Comparison of ENCODE assay signal across 8 cellular contexts in genomic region chr10:93702278-93703001, GRCh38. TPM values are rescaled to one million over a fixed set of nuclear protein-coding genes. Genes with fewer than 3 reads are reported as not detected.
DNase-seq lines count a peak whose midpoint lies in the region; ATAC-seq, FAIRE-seq and TF ChIP-seq lines count a peak whose summit lies in the region.

A gene with protein sequence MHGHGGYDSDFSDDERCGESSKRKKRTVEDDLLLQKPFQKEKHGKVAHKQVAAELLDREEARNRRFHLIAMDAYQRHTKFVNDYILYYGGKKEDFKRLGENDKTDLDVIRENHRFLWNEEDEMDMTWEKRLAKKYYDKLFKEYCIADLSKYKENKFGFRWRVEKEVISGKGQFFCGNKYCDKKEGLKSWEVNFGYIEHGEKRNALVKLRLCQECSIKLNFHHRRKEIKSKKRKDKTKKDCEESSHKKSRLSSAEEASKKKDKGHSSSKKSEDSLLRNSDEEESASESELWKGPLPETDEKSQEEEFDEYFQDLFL (minus strand): TSS chr10:93702592. CDS start chr10:93700106, 2,486 bp downstream.

- H3K4me3 ChIP-seq in BLaER1 treated with 17β-estradiol and CSF1 and Interleukin-3, amounts not matched to agents 10 nM and 100 nM = peak within 1 kb of the TSS; percentile 59 to 81 (median 70)
- H3K4me3 ChIP-seq in left lung = peak within 1 kb of the TSS; percentile 55 to 61

- peaks cover 9 to 28% (median 21%) of the 10 kb centered on the region in 10 experiments for H3K4me1 ChIP-seq in BLaER1 treated with 17β-estradiol and CSF1 and Interleukin-3, amounts not matched to agents 10 nM and 100 nM
- H3K4me1 ChIP-seq in left lung = peaks cover 0 to 13% of the 10 kb centered on the region in 2 donors

- H3K27me3 ChIP-seq in BLaER1 treated with 17β-estradiol and CSF1 and Interleukin-3, amounts not matched to agents 10 nM and 100 nM = no peaks in the 10 kb centered on the region
- H3K27me3 ChIP-seq in left lung = no peaks in the 10 kb centered on the region

- ATAC-seq in HG03442 (IDR thresholded peaks at IDR 0.05; ENCODE audit: unreplicated experiment) (peak; percentile 80), left lung (peak; percentile 99)

- H3K9ac ChIP-seq in BLaER1 treated with 17β-estradiol and CSF1 and Interleukin-3, amounts not matched to agents 10 nM and 100 nM = peak within 1 kb of the TSS; percentile 75 to 86 (median 83)

- intact Hi-C loops in activated CD4-positive, alpha-beta T cell treated with anti-CD3 and anti-CD28 coated beads, Interleukin-2, amount 10 ng/mL, durations not matched to agents 24 days and 14 days (cut with micrococcal nuclease) = loop anchor here (1.0 to 10.0 kb wide), 5 partner anchors 112 to 854 kb away; partner anchors contain the start of genes CEP55, EXOC6 and HELLS
- intact Hi-C loops in left lung (cut with DNase I) = no loop called here

- peak; percentile 29 to 38 for TF ChIP-seq CTCF in left lung (IDR thresholded peaks at IDR 0.05)

- no peaks in the 10 kb centered on the region for H3K27me3 Mint-ChIP-seq in activated CD4-positive, alpha-beta T cell treated with anti-CD3 and anti-CD28 coated beads, Interleukin-2, amount 10 ng/mL, durations not matched to agents 24 days and 14 days

- no peaks in the 10 kb centered on the region for H4K20me1 ChIP-seq in BLaER1 treated with 17β-estradiol and CSF1 and Interleukin-3, amounts not matched to agents 10 nM and 100 nM

- peaks cover 10% of the 10 kb centered on the region for H3K4me1 Mint-ChIP-seq in activated CD4-positive, alpha-beta T cell treated with anti-CD3 and anti-CD28 coated beads, Interleukin-2, amount 10 ng/mL, durations not matched to agents 24 days and 14 days

- no peak within 1 kb of the TSS for H3K27ac Mint-ChIP-seq in activated CD4-positive, alpha-beta T cell treated with anti-CD3 and anti-CD28 coated beads, Interleukin-2, amount 10 ng/mL, durations not matched to agents 24 days and 14 days

- FAIRE-seq in GM19239 (lab: Jason Lieb, UNC) = peak; percentile 90

- no peak within 1 kb of the TSS for H3K4me3 Mint-ChIP-seq in activated CD4-positive, alpha-beta T cell treated with anti-CD3 and anti-CD28 coated beads, Interleukin-2, amount 10 ng/mL, durations not matched to agents 24 days and 14 days

- H3K9me3 Mint-ChIP-seq in activated CD4-positive, alpha-beta T cell treated with anti-CD3 and anti-CD28 coated beads, Interleukin-2, amount 10 ng/mL, durations not matched to agents 24 days and 14 days = no peaks in the 10 kb centered on the region

- H3K36me3 ChIP-seq in BLaER1 treated with 17β-estradiol and CSF1 and Interleukin-3, amounts not matched to agents 10 nM and 100 nM = peaks cover 7 to 25% (median 14%) of the 10 kb centered on the region in 11 experiments; a peak in 18 of 22 replicates
- H3K36me3 ChIP-seq in left lung = peaks cover 4 to 24% of the 10 kb centered on the region in 2 donors

- peak within 1 kb of the TSS; percentile 78 to 89 (median 85) for H3K4me2 ChIP-seq in BLaER1 treated with 17β-estradiol and CSF1 and Interleukin-3, amounts not matched to agents 10 nM and 100 nM

- peak within 1 kb of the TSS; percentile 49 to 87 (median 79) for H3K27ac ChIP-seq in BLaER1 treated with 17β-estradiol and CSF1 and Interleukin-3, amounts not matched to agents 10 nM and 100 nM
- H3K27ac ChIP-seq in left lung = peak within 1 kb of the TSS; percentile 83 to 87

- no peaks in the 10 kb centered on the region for H3K9me3 ChIP-seq in BLaER1 treated with 17β-estradiol and CSF1 and Interleukin-3, amounts not matched to agents 10 nM and 100 nM (replicated peaks in 1 of 11)
- H3K9me3 ChIP-seq in left lung = no peaks in the 10 kb centered on the region

- H3K36me3 Mint-ChIP-seq in activated CD4-positive, alpha-beta T cell treated with anti-CD3 and anti-CD28 coated beads, Interleukin-2, amount 10 ng/mL, durations not matched to agents 24 days and 14 days (ENCODE audit: low read depth) = peaks cover 10% of the 10 kb centered on the region

- DNase-seq in GM19239 (ENCODE audit: insufficient read length, low spot score) (peak; percentile 61), NCI-H524 (lab: John Stamatoyannopoulos, UW) (peak; percentile 56 to 71), dedifferentiated amniotic fluid mesenchymal stem cell (ENCODE audit: extremely low spot score) (peak; percentile 93), left lung (peak; percentile 94 to 95)
- DNase-seq in activated CD4-positive, alpha-beta T cell treated with anti-CD3 and anti-CD28 coated beads, Interleukin-2, amount 10 ng/mL, durations not matched to agents 24 days and 14 days = peak; percentile 97
- peak; percentile 76 for DNase-seq in stimulated activated CD4-positive, alpha-beta T cell treated with anti-CD3 and anti-CD28 coated beads, Interleukin-2, amount 100 ng/mL, for 4 hours (ENCODE audit: low read depth)

RNA-seq across cellular contexts. Expression of the gene that starts here (rescaled TPM):
- total RNA-seq in activated CD4-positive, alpha-beta T cell treated with anti-CD3 and anti-CD28 coated beads, Interleukin-2, amount 10 ng/mL, durations not matched to agents 24 days and 14 days = 22.5 and 22.8 TPM in 2 replicates
- 10 to 100 TPM; 13.6 to 15.9 TPM for total RNA-seq in left lung

Comparison
In these comparisons a context has a peak if more than half of its experiments do, and no peak if none do; other contexts are left out.
1. Peak in every context shown above with its lines: DNase-seq, ATAC-seq, H3K4me3 ChIP-seq and H3K27ac ChIP-seq.